Comparison of ENCODE assay signal across 11 cellular contexts in genomic region chr10:91185239-91185875, GRCh38. TPM values are rescaled to one million over a fixed set of nuclear protein-coding genes. Genes with fewer than 3 reads are reported as not detected.
DNase-seq lines count a peak whose midpoint lies in the region; ATAC-seq, FAIRE-seq and TF ChIP-seq lines count a peak whose summit lies in the region.
"Had no signal": no experiment of that assay in that cellular context is flagged by ENCODE, and none has a peak within 500 bp of the region (broad histone marks: within the 10 kb centered on the region; RNA-seq: fewer than 3 reads in every experiment).

No MANE protein-coding gene starts in this region.

- TF ChIP-seq EP300 in upper lobe of left lung (IDR thresholded peaks at IDR 0.05): no peak

- H3K36me3 Mint-ChIP-seq in astrocyte (ENCODE audit: low read depth, unreplicated experiment): peaks cover 2% of the 10 kb centered on the region

- H3K27me3 ChIP-seq in astrocyte (ENCODE audit: insufficient read depth, low read length): no peaks in the 10 kb centered on the region
- no peaks in the 10 kb centered on the region for H3K27me3 ChIP-seq in hepatocyte
- no peaks in the 10 kb centered on the region for H3K27me3 ChIP-seq in upper lobe of left lung

- peaks cover 12% of the 10 kb centered on the region for H3K4me1 ChIP-seq in astrocyte (ENCODE audit: insufficient read depth, low read length)
- no peaks in the 10 kb centered on the region for H3K4me1 ChIP-seq in hepatocyte (ENCODE audit: insufficient read depth)
- H3K4me1 ChIP-seq in upper lobe of left lung: peaks cover 0 to 14% (median 6%) of the 10 kb centered on the region in 4 donors

- H3K36me3 ChIP-seq in astrocyte (ENCODE audit: insufficient read depth, low read length) (no peaks in the 10 kb centered on the region), hepatocyte (replicated peaks; ENCODE audit: insufficient read depth, low read depth) (no peaks in the 10 kb centered on the region), upper lobe of left lung (no peaks in the 10 kb centered on the region)

- no peaks in the 10 kb centered on the region for H3K27me3 Mint-ChIP-seq in astrocyte (ENCODE audit: low read depth, unreplicated experiment)
- H3K27me3 Mint-ChIP-seq: activated B cell treated with CpG ODN at 0.5 μM for 24 hours had no signal

- no peak overlapping the region for H3K4me3 ChIP-seq in astrocyte (ENCODE audit: insufficient read depth, low read depth, low read length)
- no peak overlapping the region for H3K4me3 ChIP-seq in hepatocyte
- no peak overlapping the region for H3K4me3 ChIP-seq in upper lobe of left lung

- H3K27ac ChIP-seq in astrocyte (ENCODE audit: low read depth, low read length): peak overlapping the region; percentile 61
- H3K27ac ChIP-seq in hepatocyte: no peak overlapping the region
- H3K27ac ChIP-seq in upper lobe of left lung: peak overlapping the region in 2 of 4 donors; percentile 4 to 10

- peak overlapping the region; percentile 11 for H3K9ac ChIP-seq in astrocyte (ENCODE audit: low read length)

- H3K9me3 ChIP-seq in astrocyte (ENCODE audit: insufficient read depth, low read depth, low read length) (no peaks in the 10 kb centered on the region), hepatocyte (ENCODE audit: low read depth) (no peaks in the 10 kb centered on the region), upper lobe of left lung (no peaks in the 10 kb centered on the region)

- peak overlapping the region; percentile 97 for H3K27ac Mint-ChIP-seq in astrocyte (ENCODE audit: unreplicated experiment)
- H3K27ac Mint-ChIP-seq: activated B cell treated with CpG ODN at 0.5 μM for 24 hours had no signal

- H3K9me3 Mint-ChIP-seq in astrocyte (ENCODE audit: unreplicated experiment): peaks cover 5% of the 10 kb centered on the region
- H3K9me3 Mint-ChIP-seq: activated B cell treated with CpG ODN at 0.5 μM for 24 hours had no signal

- no peaks in the 10 kb centered on the region for H3K9me2 ChIP-seq in hepatocyte (replicated peaks; ENCODE audit: insufficient read depth)

- H3K4me2 ChIP-seq in astrocyte (ENCODE audit: low read length) (peak overlapping the region; percentile 55), hepatocyte (no peak overlapping the region)

- FAIRE-seq in astrocyte (lab: Jason Lieb, UNC): no peak
- FAIRE-seq: G401.6 had no signal

- ATAC-seq in upper lobe of left lung (ENCODE audit: low FRiP score in 2 of 2) (peak; percentile 36 to 43), GM18870 (IDR thresholded peaks at IDR 0.05; ENCODE audit: unreplicated experiment) (no peak), HG03342 (IDR thresholded peaks at IDR 0.05; ENCODE audit: unreplicated experiment) (no peak)

- TF ChIP-seq CTCF in astrocyte (IDR thresholded peaks at IDR 0.05; ENCODE audit: insufficient read depth, low read depth, low read length) (no peak), hepatocyte (IDR thresholded peaks at IDR 0.05; ENCODE audit: poor library complexity) (no peak), upper lobe of left lung (IDR thresholded peaks at IDR 0.05) (no peak)

- DNase-seq in HS-27A (ENCODE audit: low read depth) (peak; percentile 53), astrocyte (ENCODE audit: low read depth) (peak; percentile 65), hepatocyte (ENCODE audit: low spot score) (peak; percentile 23), upper lobe of left lung (no peak), GM19238 (ENCODE audit: insufficient read length, low spot score) (no peak)
- DNase-seq: activated B cell treated with CpG ODN at 0.5 μM for 24 hours, NCI-H1694, OCI-M1 had no signal

- H3K4me3 Mint-ChIP-seq in astrocyte (ENCODE audit: unreplicated experiment): no peak overlapping the region
- H3K4me3 Mint-ChIP-seq: activated B cell treated with CpG ODN at 0.5 μM for 24 hours had no signal

- WGBS in hepatocyte (ENCODE audit: low lambda C conversion rate, missing lambda C conversion rate): 77% methylated on average over 8 of the region's 8 CpGs
- 78 to 81% methylated on average over 3 to 8 of the region's 8 CpGs for WGBS in upper lobe of left lung, 2 donors

- peaks cover 12% of the 10 kb centered on the region for H3K4me1 Mint-ChIP-seq in astrocyte (ENCODE audit: low read depth, unreplicated experiment)

- H3K79me2 ChIP-seq in astrocyte (ENCODE audit: insufficient read depth, low read length) (peaks cover 30% of the 10 kb centered on the region), hepatocyte (peaks cover 24% of the 10 kb centered on the region)

- H2AFZ ChIP-seq in astrocyte (ENCODE audit: low read depth, low read length): peak overlapping the region; percentile 86
- H2AFZ ChIP-seq in hepatocyte: no peak overlapping the region

- TF ChIP-seq POLR2A in upper lobe of left lung (IDR thresholded peaks at IDR 0.05): no peak

- H4K20me1 ChIP-seq in astrocyte (ENCODE audit: insufficient read depth, low read length) (no peaks in the 10 kb centered on the region), hepatocyte (ENCODE audit: insufficient read depth, poor library complexity, severe bottlenecking) (no peaks in the 10 kb centered on the region)

RNA-seq across cellular contexts. Expression of gene PCGF5, which starts 35.1 kb away (rescaled TPM):
- 28.2 and 31.5 TPM in 2 replicates for total RNA-seq in astrocyte
- total RNA-seq in hepatocyte: 31.7 and 38.7 TPM in 2 replicates
- 30.0 and 32.1 TPM in 2 replicates for polyA plus RNA-seq in hepatocyte
- 10 to 100 TPM; 20.9 to 66.6 (median 37.4) TPM for total RNA-seq in upper lobe of left lung

Comparison
In these comparisons a context has a peak if more than half of its experiments do, and no peak if none do; other contexts are left out.
1. DNase-seq: peak in HS-27A (single experiment), astrocyte (single experiment) and hepatocyte (single experiment); none in upper lobe of left lung (0 of 2) and GM19238 (single experiment).
2. ATAC-seq: peak in upper lobe of left lung (2 of 2); none in GM18870 (single experiment) and HG03342 (single experiment).